Comparison of ENCODE assay signal across 9 cellular contexts in genomic region chr2:241733391-241734207, GRCh38. TPM values are rescaled to one million over a fixed set of nuclear protein-coding genes. Genes with fewer than 3 reads are reported as not detected.
DNase-seq lines count a peak whose midpoint lies in the region; ATAC-seq, FAIRE-seq and TF ChIP-seq lines count a peak whose summit lies in the region.
"Had no signal": no experiment of that assay in that cellular context is flagged by ENCODE, and none has a peak within 500 bp of the region (broad histone marks: within the 10 kb centered on the region; RNA-seq: fewer than 3 reads in every experiment).

No MANE protein-coding gene starts in this region.

- TF ChIP-seq RAD21 in GM12878 (IDR thresholded peaks at IDR 0.05; ENCODE audit: insufficient read depth, low read depth, low read length): no peak

- TF ChIP-seq EP300 in GM12878 (IDR thresholded peaks at IDR 0.05; ENCODE audit: borderline replicate concordance in 1 of 2, control insufficient read depth in 1 of 2, low read depth in 2 of 2, low read length in 2 of 2): no peak
- no peak for TF ChIP-seq EP300 in transverse colon (IDR thresholded peaks at IDR 0.05; ENCODE audit: low read depth)

- H3K27me3 ChIP-seq in GM12878 (replicated peaks in 1 of 2; ENCODE audit: control insufficient read depth in 2 of 2, insufficient read depth in 2 of 2, low read length in 1 of 2): no peaks in the 10 kb centered on the region
- no peaks in the 10 kb centered on the region for H3K27me3 ChIP-seq in lung (ENCODE audit: control insufficient read depth, insufficient read depth)
- no peaks in the 10 kb centered on the region for H3K27me3 ChIP-seq in transverse colon

- no peak for DNase-seq in activated T-cell treated with anti-CD3 and anti-CD28 coated beads, Interleukin-2, amount 50 U/mL, for 4 hours
- no peak for DNase-seq in activated T-cell treated with anti-CD3 and anti-CD28 coated beads for 4 hours
- DNase-seq in GM12878 (ENCODE audit: low read depth, low spot score): no peak
- DNase-seq in lung (ENCODE audit: low spot score): peak; percentile 34
- DNase-seq in transverse colon: no peak
- DNase-seq in amniotic stem cell (lab: John Stamatoyannopoulos, UW): no peak
- DNase-seq in NCI-H1092 (lab: John Stamatoyannopoulos, UW): no peak
- DNase-seq in NK-92 (lab: John Stamatoyannopoulos, UW; ENCODE audit: unreplicated experiment): no peak

- H3K4me2 ChIP-seq in GM12878 (ENCODE audit: control insufficient read depth, insufficient read depth): peak overlapping the region; percentile 76

- H3K36me3 Mint-ChIP-seq in activated T-cell treated with anti-CD3 and anti-CD28 coated beads, Interleukin-2, amount 50 U/mL, for 4 hours (ENCODE audit: insufficient read depth): peaks cover 2% of the 10 kb centered on the region

- POLR2A ChIA-PET in GM12878 (lab: Charles Lee): interaction anchor here (1.0 to 3.2 kb wide), 4 partner anchors 31 to 145 kb away, joined by 3 to 19 read pairs (median 6); partner anchors contain the start of genes ING5 and PDCD1

- H3K9me3 ChIP-seq in GM12878 (replicated peaks; ENCODE audit: control insufficient read depth, insufficient read depth, low read length): no peaks in the 10 kb centered on the region
- H3K9me3 ChIP-seq in lung (ENCODE audit: control insufficient read depth in 2 of 2, insufficient read depth in 1 of 2, low read length in 1 of 2): no peaks in the 10 kb centered on the region
- no peaks in the 10 kb centered on the region for H3K9me3 ChIP-seq in transverse colon

- no peak overlapping the region; the same call in 1 of the 2 replicates for H3K27ac ChIP-seq in GM12878 (ENCODE audit: control insufficient read depth, insufficient read depth)
- no peak overlapping the region for H3K27ac ChIP-seq in lung (ENCODE audit: low read depth in 1 of 2, low read length in 1 of 2)
- peak overlapping the region; percentile 94 to 97 (median 96) for H3K27ac ChIP-seq in transverse colon

- H3K4me3 ChIP-seq in GM12878: peak overlapping the region; percentile 61; the same call in 1 of the 2 replicates
- H3K4me3 ChIP-seq in lung: no peak overlapping the region
- peak overlapping the region; percentile 33 to 91 (median 75) for H3K4me3 ChIP-seq in transverse colon

- TF ChIP-seq CTCF in GM12878 (IDR thresholded peaks at IDR 0.05 in 2 of 3, conservative IDR thresholded peaks at IDR 0.05 in 1 of 3; ENCODE audit: control insufficient read depth in 2 of 3, extremely low read depth in 1 of 3, insufficient read depth in 1 of 3, low read depth in 3 of 3, low read length in 3 of 3): no peak
- no peak for TF ChIP-seq CTCF in lung (IDR thresholded peaks at IDR 0.05; ENCODE audit: control extremely low read depth, extremely low read depth)
- no peak for TF ChIP-seq CTCF in transverse colon (IDR thresholded peaks at IDR 0.05)

- CTCF ChIA-PET in GM12878 (lab: Yijun Ruan, JAX): interaction anchor here (0.7 to 2.7 kb wide), 9 partner anchors 8 to 145 kb away, joined by 3 to 10 read pairs (median 4); partner anchors contain the start of genes DTYMK and ING5

- H3K27me3 Mint-ChIP-seq in activated T-cell treated with anti-CD3 and anti-CD28 coated beads, Interleukin-2, amount 50 U/mL, for 4 hours (ENCODE audit: low read depth): no peaks in the 10 kb centered on the region

- no peak for FAIRE-seq in GM12878 (lab: Jason Lieb, UNC)

- TSS peak; percentile 47 for BruUV-seq in GM12878 (replicated peaks; lab: Mats Ljungman, UMichigan)

- no peaks in the 10 kb centered on the region for H3K9me3 Mint-ChIP-seq in activated T-cell treated with anti-CD3 and anti-CD28 coated beads, Interleukin-2, amount 50 U/mL, for 4 hours

- RAD21 ChIA-PET in GM12878 (lab: Charles Lee; ENCODE audit: unreplicated experiment): interaction anchor here (0.7 to 2.9 kb wide), 10 partner anchors 30 to 280 kb away, joined by 3 to 14 read pairs (median 3); partner anchors contain the start of genes DTYMK and ING5

- peaks cover 8% of the 10 kb centered on the region for H3K79me2 ChIP-seq in GM12878 (ENCODE audit: control insufficient read depth, insufficient read depth, low read length)

- peak overlapping the region; percentile 32; the same call in 1 of the 2 replicates for H3K9ac ChIP-seq in GM12878 (ENCODE audit: control insufficient read depth, insufficient read depth, low read length)

- SMC1A ChIA-PET in GM12878 (lab: Charles Lee; ENCODE audit: uncharacterized antibody, unreplicated experiment): interaction anchor here (1.0 to 2.7 kb wide), 7 partner anchors 8 to 515 kb away, joined by 3 to 11 read pairs (median 4); partner anchors contain the start of genes ING5 and RTP5

- peaks cover 43% of the 10 kb centered on the region for H3K4me1 Mint-ChIP-seq in activated T-cell treated with anti-CD3 and anti-CD28 coated beads, Interleukin-2, amount 50 U/mL, for 4 hours (ENCODE audit: low read depth)

- in situ Hi-C loops in GM12878 (cut with MboI): no loop called here
- in situ Hi-C loops in transverse colon (cut with MboI; ENCODE audit: low pct_ligation_motif_present in 1 of 4, low pct_unique_long_range_greater_than_20kb in 1 of 4, low sequenced_read_pairs in 3 of 4): no loop called here

- 0 out of 2 replicates have a peak, but pooled peaks cover 3% of the 10 kb centered on the region for H3K4me1 ChIP-seq in GM12878 (ENCODE audit: control insufficient read depth, insufficient read depth, low read length)
- no peaks in the 10 kb centered on the region for H3K4me1 ChIP-seq in lung (ENCODE audit: control insufficient read depth in 2 of 2, insufficient read depth in 2 of 2, low read length in 2 of 2)
- H3K4me1 ChIP-seq in transverse colon: peaks cover 3 to 15% (median 13%) of the 10 kb centered on the region in 4 donors

- H4K20me1 ChIP-seq in GM12878 (ENCODE audit: control insufficient read depth, insufficient read depth): no peaks in the 10 kb centered on the region; the same call in 1 of the 2 replicates

- WGBS in GM12878 (ENCODE audit: insufficient coverage, insufficient replicate concordance, low lambda C conversion rate, missing lambda C conversion rate): 74% methylated on average over 23 of the region's 23 CpGs
- whole genome bisulfite sequencing in lung, 2 donors: 87 to 88% methylated on average over 23 of the region's 23 CpGs
- WGBS in transverse colon (ENCODE audit: low coverage in 1 of 2), 2 donors: 53 to 83% methylated on average over 2 to 23 of the region's 23 CpGs

- H2AFZ ChIP-seq in GM12878 (ENCODE audit: control insufficient read depth, low read depth, low read length): peak overlapping the region; percentile 87

- TF ChIP-seq POLR2A in GM12878 (IDR thresholded peaks at IDR 0.05; ENCODE audit: low read depth, low read length) (no peak), transverse colon (IDR thresholded peaks at IDR 0.05) (no peak)

- peak overlapping the region; percentile 70 for H3K4me3 Mint-ChIP-seq in activated T-cell treated with anti-CD3 and anti-CD28 coated beads, Interleukin-2, amount 50 U/mL, for 4 hours

- intact Hi-C loops in GM12878 (cut with micrococcal nuclease; ENCODE audit: unreplicated experiment) (loop anchor here (1.0 to 10.0 kb wide), 4 partner anchors 31 to 148 kb away; partner anchors contain the start of genes DTYMK and ING5), transverse colon (cut with DNase I; ENCODE audit: low total_unique reads) (no loop called here)

- H3K36me3 ChIP-seq in GM12878 (ENCODE audit: control insufficient read depth in 2 of 2, insufficient read depth in 2 of 2, low read length in 1 of 2) (no peaks in the 10 kb centered on the region), lung (ENCODE audit: control insufficient read depth in 2 of 2, insufficient read depth in 2 of 2, low read length in 2 of 2) (no peaks in the 10 kb centered on the region), transverse colon (no peaks in the 10 kb centered on the region)

- ATAC-seq in activated T-cell treated with anti-CD3 and anti-CD28 coated beads, Interleukin-2, amount 50 U/mL, for 4 hours: no peak
- no peak for ATAC-seq in GM12878
- ATAC-seq in lung (ENCODE audit: insufficient read depth, low FRiP score): no peak

RNA-seq across cellular contexts. Expression of gene D2HGDH, which starts 0.8 kb away (rescaled TPM):
- total RNA-seq in activated T-cell treated with anti-CD3 and anti-CD28 coated beads, Interleukin-2, amount 50 U/mL, for 4 hours: 10 to 100 TPM; 13.9 to 22.5 (median 18.7) TPM
- total RNA-seq in GM12878 (2013; cell fraction: nucleolus; rRNA removed): 34.2 and 36.3 TPM in 2 replicates
- 19.1 and 22.6 TPM in 2 replicates for total RNA-seq in GM12878 (2014; rRNA removed)
- 6.3 and 8.2 TPM in 2 replicates for total RNA-seq in GM12878 (2014; rRNA removed; fragmentation: Illumina TruSeq; extraction: Trizol)
- 27.4 and 31.8 TPM in 2 replicates for total RNA-seq in GM12878 (2021)
- 10.5 TPM for polyA plus RNA-seq in GM12878 (2011; ENCODE audit: low read depth)
- 6.0 and 8.6 TPM in 2 replicates for polyA plus RNA-seq in GM12878 (2011; rRNA removed)
- polyA plus RNA-seq in GM12878 (2011; cell fraction: cytosol; rRNA removed): 7.2 and 15.3 TPM in 2 replicates
- polyA plus RNA-seq in GM12878 (2011; cell fraction: nucleus; rRNA removed): 136 and 139 TPM in 2 replicates
- polyA plus RNA-seq in GM12878 (2012): 32.6 and 34.8 TPM in 2 replicates
- 1.7 and 5.2 TPM in 2 replicates for polyA plus RNA-seq in GM12878 (2014; fragmentation: Illumina TruSeq; extraction: Trizol)
- 1 to 10 TPM in 1 of 2 experiments, under 1 TPM in 1; 0.52 to 1.1 TPM for polyA plus RNA-seq in GM12878 (2014; fragmentation: Nextera tagmentation; extraction: Ambion mirVana)
- polyA plus RNA-seq in GM12878 (2014; rRNA removed): 32.1 and 39.5 TPM in 2 replicates
- polyA plus RNA-seq in GM12878 (2016; fragmentation: Nextera tagmentation; extraction: Ambion mirVana): 10 to 100 TPM; 13.5 to 14.4 TPM
- 6.9 and 17.4 TPM in 2 replicates for polyA minus RNA-seq in GM12878 (2011; rRNA and poly(A)+ RNA removed)
- 3.7 and 6.8 TPM in 2 replicates for polyA minus RNA-seq in GM12878 (2011; cell fraction: cytosol; rRNA and poly(A)+ RNA removed)
- polyA minus RNA-seq in GM12878 (2011; cell fraction: nucleus; rRNA and poly(A)+ RNA removed): 12.5 and 18.6 TPM in 2 replicates
- 10 to 100 TPM; 22.2 to 45.3 TPM for total RNA-seq in lung
- polyA plus RNA-seq in lung: 10 to 100 TPM; 12.2 to 32.2 TPM
- 100 to 1,000 TPM in 1 of 4 donors, 10 to 100 TPM in 3; 53.2 to 150 (median 55.5) TPM for total RNA-seq in transverse colon

RNA-seq across cellular contexts. Expression of gene ING5, which starts 31.8 kb away (rescaled TPM):
- total RNA-seq in activated T-cell treated with anti-CD3 and anti-CD28 coated beads, Interleukin-2, amount 50 U/mL, for 4 hours: 10 to 100 TPM; 49.2 to 53.5 (median 51.8) TPM
- 64.2 and 75.2 TPM in 2 replicates for total RNA-seq in GM12878 (2013; cell fraction: nucleolus; rRNA removed)
- total RNA-seq in GM12878 (2014; rRNA removed) (30.2 and 35.6 TPM in 2 replicates), GM12878 (2014; rRNA removed; fragmentation: Illumina TruSeq; extraction: Trizol) (29.5 and 29.8 TPM in 2 replicates), GM12878 (2021) (27.2 and 34.6 TPM in 2 replicates), lung (10 to 100 TPM; 29.8 to 46.8 TPM), transverse colon (10 to 100 TPM; 37.4 to 94.3 (median 56.3) TPM)
- 10.8 TPM for polyA plus RNA-seq in GM12878 (2011; ENCODE audit: low read depth)
- polyA plus RNA-seq in GM12878 (2011; rRNA removed) (31.4 and 34.9 TPM in 2 replicates), GM12878 (2014; fragmentation: Illumina TruSeq; extraction: Trizol) (24.6 TPM in 2 replicates), GM12878 (2014; fragmentation: Nextera tagmentation; extraction: Ambion mirVana) (10 to 100 TPM in 1 of 2 experiments, 1 to 10 TPM in 1; 10.0 to 13.2 TPM), GM12878 (2014; rRNA removed) (46.1 and 60.1 TPM in 2 replicates), GM12878 (2016; fragmentation: Nextera tagmentation; extraction: Ambion mirVana) (10 to 100 TPM; 16.9 to 19.3 TPM), lung (10 to 100 TPM; 19.2 to 32.4 TPM)
- polyA plus RNA-seq in GM12878 (2011; cell fraction: cytosol; rRNA removed): 36.6 and 49.2 TPM in 2 replicates
- 78.3 and 86.2 TPM in 2 replicates for polyA plus RNA-seq in GM12878 (2011; cell fraction: nucleus; rRNA removed)
- polyA plus RNA-seq in GM12878 (2012): 20.3 and 30.8 TPM in 2 replicates
- polyA minus RNA-seq in GM12878 (2011; rRNA and poly(A)+ RNA removed): 25.3 and 35.7 TPM in 2 replicates
- 9.9 and 14.3 TPM in 2 replicates for polyA minus RNA-seq in GM12878 (2011; cell fraction: cytosol; rRNA and poly(A)+ RNA removed)
- polyA minus RNA-seq in GM12878 (2011; cell fraction: nucleus; rRNA and poly(A)+ RNA removed): 12.8 and 32.6 TPM in 2 replicates

RNA-seq across cellular contexts. Expression of gene GAL3ST2, which starts 43.0 kb away (rescaled TPM):
- under 1 TPM in 2 of 3 donors, not detected in 1; 0.23 to 0.33 TPM for total RNA-seq in activated T-cell treated with anti-CD3 and anti-CD28 coated beads, Interleukin-2, amount 50 U/mL, for 4 hours
- total RNA-seq in GM12878 (2013; cell fraction: nucleolus; rRNA removed): 0.58 and 0.86 TPM in 2 replicates
- total RNA-seq in GM12878 (2014; rRNA removed) (0.11 TPM in 1 of 2 replicates, not detected in the other), GM12878 (2014; rRNA removed; fragmentation: Illumina TruSeq; extraction: Trizol) (not detected in 2 replicates), GM12878 (2021) (0.36 and 0.48 TPM in 2 replicates), lung (under 1 TPM in 1 of 2 donors, not detected in 1; 0.40 TPM), transverse colon (100 to 1,000 TPM in 1 of 4 donors, 10 to 100 TPM in 3; 50.8 to 364 (median 76.0) TPM)
- not detected for polyA plus RNA-seq in GM12878 (2011; ENCODE audit: low read depth)
- polyA plus RNA-seq in GM12878 (2011; rRNA removed) (not detected in 2 replicates), GM12878 (2014; fragmentation: Illumina TruSeq; extraction: Trizol) (not detected in 2 replicates), GM12878 (2014; fragmentation: Nextera tagmentation; extraction: Ambion mirVana) (not detected), GM12878 (2014; rRNA removed) (0.19 TPM in 1 of 2 replicates, not detected in the other), GM12878 (2016; fragmentation: Nextera tagmentation; extraction: Ambion mirVana) (under 1 TPM in 1 of 2 experiments, not detected in 1; 0.09 TPM), lung (not detected)
- not detected in 2 replicates for polyA plus RNA-seq in GM12878 (2011; cell fraction: cytosol; rRNA removed)
- not detected in 2 replicates for polyA plus RNA-seq in GM12878 (2011; cell fraction: nucleus; rRNA removed)
- 0.11 and 0.15 TPM in 2 replicates for polyA plus RNA-seq in GM12878 (2012)
- not detected in 2 replicates for polyA minus RNA-seq in GM12878 (2011; rRNA and poly(A)+ RNA removed)
- not detected in 2 replicates for polyA minus RNA-seq in GM12878 (2011; cell fraction: cytosol; rRNA and poly(A)+ RNA removed)
- polyA minus RNA-seq in GM12878 (2011; cell fraction: nucleus; rRNA and poly(A)+ RNA removed): 0.29 and 0.48 TPM in 2 replicates
- total RNA-seq: T-helper 1 cell treated with Interleukin-12 subunit alpha and Interleukin-12 subunit beta and Interleukin-4 antibody, amounts not matched to agents 30 ng/mL and 1 ng/mL, for 36 hours had no signal

RNA-seq across cellular contexts. Expression of gene DTYMK, which starts 47.0 kb away (rescaled TPM):
- total RNA-seq in activated T-cell treated with anti-CD3 and anti-CD28 coated beads, Interleukin-2, amount 50 U/mL, for 4 hours: 100 to 1,000 TPM in 1 of 3 donors, 10 to 100 TPM in 2; 89.5 to 110 (median 94.9) TPM
- 39.4 and 41.5 TPM in 2 replicates for total RNA-seq in GM12878 (2013; cell fraction: nucleolus; rRNA removed)
- total RNA-seq in GM12878 (2014; rRNA removed) (75.7 and 80.5 TPM in 2 replicates), GM12878 (2014; rRNA removed; fragmentation: Illumina TruSeq; extraction: Trizol) (40.7 and 43.5 TPM in 2 replicates), GM12878 (2021) (80.5 and 82.4 TPM in 2 replicates), lung (10 to 100 TPM; 17.4 to 24.3 TPM), transverse colon (10 to 100 TPM in 2 of 4 donors, 1 to 10 TPM in 2; 3.4 to 27.9 (median 11.4) TPM)
- 17.2 TPM for polyA plus RNA-seq in GM12878 (2011; ENCODE audit: low read depth)
- polyA plus RNA-seq in GM12878 (2011; rRNA removed) (42.8 and 54.3 TPM in 2 replicates), GM12878 (2014; fragmentation: Illumina TruSeq; extraction: Trizol) (13.1 and 33.4 TPM in 2 replicates), GM12878 (2014; fragmentation: Nextera tagmentation; extraction: Ambion mirVana) (10 to 100 TPM in 1 of 2 experiments, 1 to 10 TPM in 1; 7.0 to 20.5 TPM), GM12878 (2014; rRNA removed) (64.4 and 72.1 TPM in 2 replicates), GM12878 (2016; fragmentation: Nextera tagmentation; extraction: Ambion mirVana) (100 to 1,000 TPM; 220 TPM), lung (10 to 100 TPM; 15.6 to 21.9 TPM)
- 74.4 and 85.1 TPM in 2 replicates for polyA plus RNA-seq in GM12878 (2011; cell fraction: cytosol; rRNA removed)
- polyA plus RNA-seq in GM12878 (2011; cell fraction: nucleus; rRNA removed): 60.3 and 64.3 TPM in 2 replicates
- polyA plus RNA-seq in GM12878 (2012): 30.3 and 35.9 TPM in 2 replicates
- polyA minus RNA-seq in GM12878 (2011; rRNA and poly(A)+ RNA removed): 14.6 and 20.0 TPM in 2 replicates
- polyA minus RNA-seq in GM12878 (2011; cell fraction: cytosol; rRNA and poly(A)+ RNA removed): 12.0 and 17.3 TPM in 2 replicates
- 10.8 and 17.8 TPM in 2 replicates for polyA minus RNA-seq in GM12878 (2011; cell fraction: nucleus; rRNA and poly(A)+ RNA removed)

Comparison
In these comparisons a context has a peak if more than half of its experiments do, and no peak if none do; other contexts are left out.
1. H3K27ac ChIP-seq: peak in transverse colon (4 of 4); none in GM12878 (single experiment) and lung (0 of 2).
2. RNA of gene GAL3ST2, which starts 43.0 kb away (total RNA-seq): 50.8 to 364 TPM in transverse colon; 0.40 TPM in lung, 0.23 to 0.33 TPM in activated T-cell treated with anti-CD3 and anti-CD28 coated beads, Interleukin-2, amount 50 U/mL, for 4 hours and 0.11 to 0.86 TPM in GM12878; every median in the first group is over 10 times any median in the second.